ENCODE assay signal across 16 cellular contexts in genomic region chr2:45851576-45852304, GRCh38.
DNase-seq lines count a peak whose midpoint lies in the region; ATAC-seq and TF ChIP-seq lines count a peak whose summit lies in the region.
"Had no signal": no experiment of that assay in that cellular context is flagged by ENCODE, and none has a peak within 500 bp of the region (broad histone marks: within the 10 kb centered on the region; RNA-seq: fewer than 3 reads in every experiment).

No MANE protein-coding gene starts in this region.

- intact Hi-C loops in CD14-positive monocyte (cut with micrococcal nuclease), result no loop called here

- DNase-seq in ACHN (peak; percentile 50), HCEC 1CT (peak; percentile 29), SJCRH30 (peak; percentile 41 to 63), foreskin melanocyte (peak; percentile 92), CD14-positive monocyte (ENCODE audit: low spot score) (no peak), HEK293T (ENCODE audit: extremely low spot score) (no peak)
- no peak for DNase-seq in activated CD8-positive, alpha-beta T cell treated with anti-CD3 and anti-CD28 coated beads, Interleukin-2, amount 10 ng/mL, durations not matched to agents 7 days and 5 days
- DNase-seq in activated T-cell treated with anti-CD3 and anti-CD28 coated beads, Interleukin-2, amount 50 U/mL, for 48 hours, result no peak
- DNase-seq: activated CD4-positive, alpha-beta memory T cell treated with anti-CD3 and anti-CD28 coated beads for 36 hours; glutamatergic neuron; NCI-H1092 treated with DMSO at 0.1 percent for 48 hours had no signal

- H3K27ac ChIP-seq in SJCRH30, result peak overlapping the region; percentile 32
- H3K27ac ChIP-seq: SK-N-MC had no signal

- no peaks in the 10 kb centered on the region for H3K27me3 ChIP-seq in SJCRH30
- H3K27me3 ChIP-seq: breast epithelium had no signal

- no peak overlapping the region for H3K4me3 ChIP-seq in SJCRH30
- H3K4me3 ChIP-seq: breast epithelium, SK-N-MC, smooth muscle cell had no signal

- peaks cover 42% of the 10 kb centered on the region for H3K36me3 Mint-ChIP-seq in activated CD8-positive, alpha-beta T cell treated with anti-CD3 and anti-CD28 coated beads, Interleukin-2, amount 10 ng/mL, durations not matched to agents 7 days and 5 days (ENCODE audit: low read depth)
- H3K36me3 Mint-ChIP-seq in CD14-positive monocyte, result peaks cover 6 to 12% of the 10 kb centered on the region in 2 donors

- POLR2A ChIA-PET in activated CD8-positive, alpha-beta T cell treated with anti-CD3 and anti-CD28 coated beads, Interleukin-2, amount 10 ng/mL, durations not matched to agents 7 days and 5 days (lab: Charles Lee), result no interaction called here
- POLR2A ChIA-PET in HEK293T (lab: Yijun Ruan, JAX), result no interaction called here

- no peaks in the 10 kb centered on the region for H3K9me3 ChIP-seq in SJCRH30 (replicated peaks)
- H3K9me3 ChIP-seq: breast epithelium had no signal

- no peak overlapping the region for H3K27ac Mint-ChIP-seq in activated CD8-positive, alpha-beta T cell treated with anti-CD3 and anti-CD28 coated beads, Interleukin-2, amount 10 ng/mL, durations not matched to agents 7 days and 5 days
- H3K27ac Mint-ChIP-seq in CD14-positive monocyte, result no peak overlapping the region
- H3K27ac Mint-ChIP-seq: activated CD4-positive, alpha-beta memory T cell treated with anti-CD3 and anti-CD28 coated beads for 36 hours had no signal

- no peaks in the 10 kb centered on the region for H3K27me3 Mint-ChIP-seq in activated CD8-positive, alpha-beta T cell treated with anti-CD3 and anti-CD28 coated beads, Interleukin-2, amount 10 ng/mL, durations not matched to agents 7 days and 5 days (ENCODE audit: low read depth)
- H3K27me3 Mint-ChIP-seq in CD14-positive monocyte (ENCODE audit: low read depth in 3 of 3), result peaks cover 0 to 2% (median 0%) of the 10 kb centered on the region in 3 donors
- H3K27me3 Mint-ChIP-seq: activated CD4-positive, alpha-beta memory T cell treated with anti-CD3 and anti-CD28 coated beads for 36 hours; B cell; stimulated activated naive B cell treated with anti-CD40 and anti-IgM and Interleukin-4, amounts not matched to agents 10 μg/mL and 1 μg/mL and 100 μg/mL, for 72 hours had no signal

- H3K36me3 ChIP-seq in SJCRH30, result no peaks in the 10 kb centered on the region
- H3K36me3 ChIP-seq: breast epithelium had no signal

- ATAC-seq in activated CD8-positive, alpha-beta T cell treated with anti-CD3 and anti-CD28 coated beads, Interleukin-2, amount 10 ng/mL, durations not matched to agents 7 days and 5 days, result no peak

- no peaks in the 10 kb centered on the region for H3K4me1 ChIP-seq in SJCRH30

- no peak overlapping the region for H3K4me3 Mint-ChIP-seq in activated CD8-positive, alpha-beta T cell treated with anti-CD3 and anti-CD28 coated beads, Interleukin-2, amount 10 ng/mL, durations not matched to agents 7 days and 5 days
- H3K4me3 Mint-ChIP-seq in CD14-positive monocyte, result no peak overlapping the region
- H3K4me3 Mint-ChIP-seq: activated CD4-positive, alpha-beta memory T cell treated with anti-CD3 and anti-CD28 coated beads for 36 hours had no signal

- no peak for TF ChIP-seq CTCF in CD14-positive monocyte (IDR thresholded peaks at IDR 0.05)

- in situ Hi-C loops in ACHN (cut with HindIII; ENCODE audit: low pct_ligation_motif_present, low pct_unique_long_range_greater_than_20kb, low sequenced_read_pairs), result no loop called here

- peaks cover 11% of the 10 kb centered on the region for H3K9me3 Mint-ChIP-seq in activated CD8-positive, alpha-beta T cell treated with anti-CD3 and anti-CD28 coated beads, Interleukin-2, amount 10 ng/mL, durations not matched to agents 7 days and 5 days (ENCODE audit: insufficient read depth)
- peaks cover 0 to 2% (median 0%) of the 10 kb centered on the region in 7 donors for H3K9me3 Mint-ChIP-seq in CD14-positive monocyte

- CTCF ChIA-PET in activated CD8-positive, alpha-beta T cell treated with anti-CD3 and anti-CD28 coated beads, Interleukin-2, amount 10 ng/mL, durations not matched to agents 7 days and 5 days (lab: Charles Lee), result no interaction called here
- CTCF ChIA-PET in HEK293T (lab: Yijun Ruan, JAX), result no interaction called here

- H3K4me1 Mint-ChIP-seq in activated CD8-positive, alpha-beta T cell treated with anti-CD3 and anti-CD28 coated beads, Interleukin-2, amount 10 ng/mL, durations not matched to agents 7 days and 5 days (ENCODE audit: low read depth), result peaks cover 41% of the 10 kb centered on the region
- H3K4me1 Mint-ChIP-seq in CD14-positive monocyte, result peaks cover 22% of the 10 kb centered on the region

TF ChIP-seq in HEK293T, 16 proteins besides CTCF, POLR2A, EP300 and RAD21:
- TF ChIP-seq FOXA1 (IDR thresholded peaks at IDR 0.05) (no peak), BHLHE40 (IDR thresholded peaks at IDR 0.05; ENCODE audit: borderline replicate concordance) (no peak), NFRKB (IDR thresholded peaks at IDR 0.05) (no peak), SUZ12 (IDR thresholded peaks at IDR 0.05) (no peak), SP1 (IDR thresholded peaks at IDR 0.05) (no peak), PKNOX1 (IDR thresholded peaks at IDR 0.05) (no peak), HDGF (IDR thresholded peaks at IDR 0.05; ENCODE audit: borderline replicate concordance) (no peak), CTBP1 (IDR thresholded peaks at IDR 0.05; ENCODE audit: borderline replicate concordance) (no peak), LEF1 (IDR thresholded peaks at IDR 0.05; ENCODE audit: borderline replicate concordance) (no peak), FOXK2 (IDR thresholded peaks at IDR 0.05) (no peak), ELF4 (IDR thresholded peaks at IDR 0.05) (no peak), TARDBP (IDR thresholded peaks at IDR 0.05) (no peak), ZNF384 (IDR thresholded peaks at IDR 0.05) (no peak), FOXM1 (IDR thresholded peaks at IDR 0.05; ENCODE audit: borderline replicate concordance) (no peak), L3MBTL2 (conservative IDR thresholded peaks at IDR 0.05) (no peak), ARNT (IDR thresholded peaks at IDR 0.05) (no peak)

Comparison
In these comparisons a context has a peak if more than half of its experiments do, and no peak if none do; other contexts are left out.
1. DNase-seq: peak in ACHN (single experiment), HCEC 1CT (single experiment), SJCRH30 (2 of 2) and foreskin melanocyte (single experiment); none in activated CD8-positive, alpha-beta T cell treated with anti-CD3 and anti-CD28 coated beads, Interleukin-2, amount 10 ng/mL, durations not matched to agents 7 days and 5 days (single experiment), activated T-cell treated with anti-CD3 and anti-CD28 coated beads, Interleukin-2, amount 50 U/mL, for 48 hours (0 of 2), CD14-positive monocyte (single experiment) and HEK293T (single experiment).